Comparison of ENCODE assay signal across 24 cellular contexts in the genomic region with DNA sequence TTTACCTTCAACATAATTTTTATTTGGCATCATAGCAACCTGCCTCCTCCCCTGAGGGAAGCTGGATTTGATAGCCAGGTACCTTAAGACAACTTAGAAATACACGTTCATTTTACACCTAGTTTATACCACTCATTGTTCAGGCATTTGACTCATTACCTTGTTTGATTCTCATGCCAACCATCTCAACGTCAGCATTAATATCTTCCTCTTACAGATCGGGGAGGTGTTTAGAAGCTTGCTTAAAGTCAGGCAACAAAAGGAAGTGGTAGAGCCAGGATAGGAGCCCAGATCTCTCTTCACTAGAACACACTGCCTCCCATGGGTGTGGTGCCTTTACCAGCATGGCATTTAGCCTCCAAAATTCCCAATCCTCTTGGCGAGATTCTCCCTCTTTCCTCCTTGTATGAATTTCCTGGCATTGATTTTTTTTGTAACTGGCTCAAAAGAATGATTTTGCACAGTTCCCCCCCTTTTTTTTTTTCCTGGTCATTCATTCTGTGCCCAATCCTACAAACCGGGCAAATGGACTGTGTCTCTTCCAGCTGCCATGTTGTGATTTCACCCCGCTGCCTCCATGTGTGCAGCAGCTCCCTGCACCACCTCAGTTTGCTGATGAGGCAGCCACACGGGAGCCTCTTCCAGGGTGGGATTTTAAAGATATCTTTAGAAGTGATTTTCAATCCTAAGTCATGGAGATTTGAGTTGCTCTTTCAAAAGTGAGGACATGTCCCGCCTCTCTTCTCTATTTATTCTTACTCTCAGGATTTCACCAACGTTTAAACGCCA.
"Had no signal": no experiment of that assay in that cellular context is flagged by ENCODE, and none has a peak within 500 bp of the region (broad histone marks: within the 10 kb centered on the region; RNA-seq: fewer than 3 reads in every experiment).

No MANE protein-coding gene starts in this region.

- DNase-seq: activated CD4-positive, alpha-beta memory T cell treated with anti-CD3 and anti-CD28 coated beads, Interleukin-2, amount 10 ng/mL, durations not matched to agents 7 days and 5 days; activated CD4-positive, alpha-beta T cell treated with anti-CD3 and anti-CD28 coated beads, Interleukin-2, amount 50 U/mL, for 1 hour; activated CD4-positive, CD25-positive, alpha-beta regulatory T cell; activated gamma-delta T cell; activated naive CD4-positive, alpha-beta T cell treated with anti-CD3 and anti-CD28 coated beads for 36 hours; activated T-cell treated with anti-CD3 and anti-CD28 coated beads for 4 hours; activated T-cell treated with anti-CD3 and anti-CD28 coated beads, Interleukin-2, amount 50 U/mL, for 48 hours; NCI-H1105 treated with DMSO at 0.1 percent for 48 hours; NCI-H146; NCI-H187 treated with DMSO at 0.1 percent for 48 hours; NCI-H2081 treated with DMSO at 0.1 percent for 48 hours; NCI-H2171; NCI-H226; NCI-H526 treated with DMSO at 0.1 percent for 48 hours; NCI-H82; RPMI8226; SHP77; T-helper 2 cell; T1000 had no signal

- ATAC-seq: activated T-helper 17 cell treated with anti-CD3 and anti-CD28 coated beads, Interleukin-2, amount 50 U/mL, for 72 hours; Panc1; SK-N-SH treated with all-trans-retinoic acid at 6 μM for 48 hours had no signal

- H3K27ac ChIP-seq: SJSA1, VCaP had no signal

- H3K36me3 ChIP-seq: SJSA1 had no signal

- H3K9me3 ChIP-seq: SJSA1 had no signal

- H3K4me1 ChIP-seq: SJSA1 had no signal

- H3K4me3 ChIP-seq: SJSA1 had no signal
